8 cellular contexts compared by ENCODE assay signal in genomic region chr21:25708467-25709065, GRCh38. TPM values are rescaled to one million over a fixed set of nuclear protein-coding genes. Genes with fewer than 3 reads are reported as not detected.
DNase-seq lines count a peak whose midpoint lies in the region; ATAC-seq and FAIRE-seq lines count a peak whose summit lies in the region.

No MANE protein-coding gene starts in this region.

- H3K4me3 ChIP-seq in small intestine (ENCODE audit: low read depth in 1 of 2, low read length in 2 of 2): no peak overlapping the region
- no peak overlapping the region for H3K4me3 ChIP-seq in aorta (ENCODE audit: low read length in 2 of 2)

- peak; percentile 69 for ATAC-seq in HG03342 (IDR thresholded peaks at IDR 0.05; ENCODE audit: unreplicated experiment)
- no peak for ATAC-seq in GM19467 (IDR thresholded peaks at IDR 0.05; ENCODE audit: unreplicated experiment)
- ATAC-seq in aorta (ENCODE audit: low FRiP score): no peak

- 49 to 57% (median 51%) methylated on average over 7 of the region's 7 CpGs for WGBS in small intestine, 3 donors
- 54 to 55% methylated on average over 7 of the region's 7 CpGs for WGBS in aorta, 2 donors

- H3K27me3 ChIP-seq in small intestine (ENCODE audit: control insufficient read depth in 2 of 2, insufficient read depth in 2 of 2, low read length in 2 of 2) (no peaks in the 10 kb centered on the region), aorta (ENCODE audit: control insufficient read depth in 1 of 2, insufficient read depth in 2 of 2, low read length in 1 of 2) (no peaks in the 10 kb centered on the region)

- intact Hi-C loops in head of caudate nucleus (cut with DNase I) (loop anchor here (5.0 kb wide), 1 partner anchor 101 kb away; the partner anchor contains the start of gene MRPL39), aorta (cut with DNase I) (loop anchor here in 1 of 2 donors (2.0 kb wide), 1 partner anchor 100 kb away; no protein-coding TSS in a partner anchor)

- H3K4me1 ChIP-seq in small intestine (ENCODE audit: control insufficient read depth in 2 of 2, insufficient read depth in 1 of 2, low read depth in 1 of 2, low read length in 1 of 2) (no peaks in the 10 kb centered on the region), aorta (ENCODE audit: control insufficient read depth in 1 of 2, insufficient read depth in 2 of 2, low read length in 2 of 2) (no peaks in the 10 kb centered on the region)

- DNase-seq in EL (peak; percentile 48), RPMI8226 (peak; percentile 58), head of caudate nucleus (peak in 38 of 42 donors; percentile 10 to 85 (median 54)), small intestine (peak; percentile 38), aorta (no peak)
- DNase-seq in activated naive CD4-positive, alpha-beta T cell treated with Interleukin-2 at 50 U/mL for 16 hours: peak; percentile 36

- no peaks in the 10 kb centered on the region for H3K36me3 ChIP-seq in small intestine (ENCODE audit: control insufficient read depth in 2 of 2, insufficient read depth in 2 of 2, low read length in 2 of 2)
- no peaks in the 10 kb centered on the region for H3K36me3 ChIP-seq in aorta (ENCODE audit: control insufficient read depth in 1 of 2, insufficient read depth in 2 of 2, low read length in 1 of 2)

- FAIRE-seq in small intestine (lab: Jason Lieb, UNC): no peak

- H3K9me3 ChIP-seq in small intestine (ENCODE audit: control insufficient read depth, low read depth) (no peaks in the 10 kb centered on the region), aorta (ENCODE audit: control insufficient read depth, low read length) (no peaks in the 10 kb centered on the region)

- no peak overlapping the region for H3K27ac ChIP-seq in small intestine (ENCODE audit: low read depth in 1 of 2, low read length in 1 of 2)
- no peak overlapping the region for H3K27ac ChIP-seq in aorta (ENCODE audit: low read depth in 1 of 2, low read length in 2 of 2)

RNA-seq across cellular contexts. Expression of gene ATP5PF, which starts 26.1 kb away (rescaled TPM):
- 100 to 1,000 TPM; 430 to 902 (median 668) TPM for polyA plus RNA-seq in small intestine
- 10 to 100 TPM; 80.5 to 94.5 TPM for total RNA-seq in aorta
- polyA plus RNA-seq in aorta: 100 to 1,000 TPM; 259 to 735 TPM

RNA-seq across cellular contexts. Expression of gene GABPA, which starts 26.2 kb away (rescaled TPM):
- polyA plus RNA-seq in small intestine (10 to 100 TPM; 10.3 to 10.7 (median 10.7) TPM), aorta (10 to 100 TPM; 12.1 to 15.3 TPM)
- total RNA-seq in aorta: 10 to 100 TPM; 20.3 to 32.8 TPM

Comparison
In these comparisons a context has a peak if more than half of its experiments do, and no peak if none do; other contexts are left out.
1. DNase-seq: peak in EL (single experiment), RPMI8226 (single experiment), activated naive CD4-positive, alpha-beta T cell treated with Interleukin-2 at 50 U/mL for 16 hours (single experiment), head of caudate nucleus (38 of 42) and small intestine (single experiment); none in aorta (0 of 2).